ENCODE assay signal across 1 cellular context in genomic region chr9:135343136-135343535, GRCh38.
TF ChIP-seq lines count a peak whose summit lies in the region.

No MANE protein-coding gene starts in this region.

TF ChIP-seq in H1, 55 proteins besides CTCF, POLR2A, EP300 and RAD21 (continued from another document):
- TF ChIP-seq BRCA1 (IDR thresholded peaks at IDR 0.05; ENCODE audit: low read depth, low read length) (no peak), JUN (IDR thresholded peaks at IDR 0.05; ENCODE audit: low read depth, low read length) (no peak), RFX5 (IDR thresholded peaks at IDR 0.05; ENCODE audit: borderline replicate concordance, low read depth, low read length) (no peak), GTF2F1 (IDR thresholded peaks at IDR 0.05; ENCODE audit: borderline replicate concordance, low read depth, low read length) (no peak), POU5F1 (IDR thresholded peaks at IDR 0.05; ENCODE audit: low read depth, low read length) (no peak)
